Comparison of ENCODE assay signal across 8 cellular contexts in genomic region chr16:67529639-67530012, GRCh38. TPM values are rescaled to one million over a fixed set of nuclear protein-coding genes. Genes with fewer than 3 reads are reported as not detected.
DNase-seq lines count a peak whose midpoint lies in the region; ATAC-seq and TF ChIP-seq lines count a peak whose summit lies in the region.

No MANE protein-coding gene starts in this region.

- peaks cover 15% of the 10 kb centered on the region for H3K4me1 Mint-ChIP-seq in activated CD8-positive, alpha-beta T cell treated with anti-CD3 and anti-CD28 coated beads for 36 hours (ENCODE audit: low read depth)

- POLR2A ChIA-PET in activated CD8-positive, alpha-beta T cell treated with anti-CD3 and anti-CD28 coated beads for 36 hours (lab: Charles Lee): interaction anchor here (0.7 to 1.4 kb wide), 5 partner anchors 9 to 130 kb away, joined by 3 to 6 read pairs (median 3); partner anchors contain the start of gene ACD

- DNase-seq in DMS 273 (lab: John Stamatoyannopoulos, UW; ENCODE audit: unreplicated experiment): peak; percentile 60
- DNase-seq in DMS 273 treated with DMSO at 0.1 percent for 48 hours (lab: John Stamatoyannopoulos, UW): no peak
- no peak for DNase-seq in activated CD8-positive, alpha-beta T cell treated with anti-CD3 and anti-CD28 coated beads for 36 hours
- no peak for DNase-seq in left cardiac atrium
- no peak for DNase-seq in skeletal muscle cell (ENCODE audit: low read depth)
- DNase-seq in OCI-M2 (lab: John Stamatoyannopoulos, UW; ENCODE audit: unreplicated experiment): no peak
- no peak for DNase-seq in kidney glomerular epithelial cell (lab: John Stamatoyannopoulos, UW)
- DNase-seq in SIG-M5 (lab: John Stamatoyannopoulos, UW): no peak

- peak overlapping the region; percentile 85 for H3K4me3 ChIP-seq in skeletal muscle cell (ENCODE audit: low read depth, low read length)

- no peak for TF ChIP-seq CTCF in activated CD8-positive, alpha-beta T cell treated with anti-CD3 and anti-CD28 coated beads for 36 hours (IDR thresholded peaks at IDR 0.05)

- ATAC-seq in activated CD8-positive, alpha-beta T cell treated with anti-CD3 and anti-CD28 coated beads for 36 hours: no peak
- ATAC-seq in left cardiac atrium: peak; percentile 2 to 17

- CTCF ChIA-PET in activated CD8-positive, alpha-beta T cell treated with anti-CD3 and anti-CD28 coated beads for 36 hours (lab: Charles Lee): interaction anchor here (1.1 to 11.4 kb wide), 7 partner anchors 7 to 139 kb away, joined by 3 to 135 read pairs (median 8); partner anchors contain the start of gene CARMIL2

- peaks cover 27% of the 10 kb centered on the region for H3K27me3 Mint-ChIP-seq in activated CD8-positive, alpha-beta T cell treated with anti-CD3 and anti-CD28 coated beads for 36 hours

- H3K9me3 Mint-ChIP-seq in activated CD8-positive, alpha-beta T cell treated with anti-CD3 and anti-CD28 coated beads for 36 hours: no peaks in the 10 kb centered on the region

- intact Hi-C loops in activated CD8-positive, alpha-beta T cell treated with anti-CD3 and anti-CD28 coated beads for 36 hours (cut with micrococcal nuclease): no loop called here
- intact Hi-C loops in left cardiac atrium (cut with DNase I): loop anchor here (2.0 to 10.0 kb wide), 2 partner anchors 33 to 135 kb away; partner anchors contain the start of genes ACD (in 1 of the 2), C16orf86 (in 1 of the 2), CTCF (in 1 of the 2) and ENKD1 (in 1 of the 2)

- H3K27ac Mint-ChIP-seq in activated CD8-positive, alpha-beta T cell treated with anti-CD3 and anti-CD28 coated beads for 36 hours: peak overlapping the region; percentile 5

- H3K4me3 Mint-ChIP-seq in activated CD8-positive, alpha-beta T cell treated with anti-CD3 and anti-CD28 coated beads for 36 hours: peak overlapping the region; percentile 68

- H3K36me3 Mint-ChIP-seq in activated CD8-positive, alpha-beta T cell treated with anti-CD3 and anti-CD28 coated beads for 36 hours (ENCODE audit: low read depth): no peaks in the 10 kb centered on the region

RNA-seq across cellular contexts. Expression of gene RIPOR1, which starts 1.0 kb away (rescaled TPM):
- 10 to 100 TPM; 15.7 to 20.0 TPM for total RNA-seq in activated CD8-positive, alpha-beta T cell treated with anti-CD3 and anti-CD28 coated beads for 36 hours
- total RNA-seq in left cardiac atrium: 10 to 100 TPM; 66.2 to 80.9 TPM

RNA-seq across cellular contexts. Expression of gene CTCF, which starts 32.7 kb away (rescaled TPM):
- total RNA-seq in activated CD8-positive, alpha-beta T cell treated with anti-CD3 and anti-CD28 coated beads for 36 hours: 10 to 100 TPM; 47.4 to 50.6 TPM
- 10 to 100 TPM; 22.7 to 25.7 TPM for total RNA-seq in left cardiac atrium

RNA-seq across cellular contexts. Expression of gene AGRP, which starts 46.3 kb away (rescaled TPM):
- not detected for total RNA-seq in activated CD8-positive, alpha-beta T cell treated with anti-CD3 and anti-CD28 coated beads for 36 hours
- not detected for total RNA-seq in left cardiac atrium

RNA-seq across cellular contexts. Expression of gene ATP6V0D1, which starts 48.7 kb away (rescaled TPM):
- 10 to 100 TPM; 17.5 to 18.2 TPM for total RNA-seq in activated CD8-positive, alpha-beta T cell treated with anti-CD3 and anti-CD28 coated beads for 36 hours
- 10 to 100 TPM; 66.9 to 71.3 TPM for total RNA-seq in left cardiac atrium
